Comparison of ENCODE assay signal across 20 cellular contexts in the genomic region with DNA sequence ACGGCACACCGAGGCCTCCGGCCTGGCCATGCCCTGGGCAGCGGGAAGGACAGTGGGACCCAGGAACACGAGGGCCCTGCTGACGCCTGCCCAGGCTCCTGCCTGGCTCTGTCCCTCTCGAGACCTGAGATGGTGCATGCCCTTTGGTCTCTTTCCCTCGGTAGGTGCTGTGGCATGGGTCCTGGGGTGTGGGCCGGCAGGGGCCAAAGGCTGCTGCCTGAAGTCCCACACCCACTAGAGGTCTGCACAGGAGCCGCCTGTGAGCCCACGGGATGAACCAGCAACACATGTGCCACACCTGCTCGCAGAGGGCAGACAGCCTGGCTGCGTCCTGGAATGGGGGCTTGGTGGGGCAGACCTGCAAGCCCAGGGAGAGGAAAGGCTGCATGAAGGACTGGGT.
"Had no signal": no experiment of that assay in that cellular context is flagged by ENCODE, and none has a peak within 500 bp of the region (broad histone marks: within the 10 kb centered on the region; RNA-seq: fewer than 3 reads in every experiment).

No MANE protein-coding gene starts in this region.

- DNase-seq: activated CD4-positive, alpha-beta T cell treated with anti-CD3 and anti-CD28 coated beads for 36 hours; activated CD4-positive, alpha-beta T cell treated with anti-CD3 and anti-CD28 coated beads, Interleukin-2, amount 50 U/mL, for 4 hours; activated naive CD4-positive, alpha-beta T cell treated with Interleukin-2 at 50 U/mL for 16 hours; activated naive CD8-positive, alpha-beta T cell treated with anti-CD3 and anti-CD28 coated beads for 36 hours; activated T-cell treated with anti-CD3 and anti-CD28 coated beads, Interleukin-2, amount 50 U/mL, for 48 hours; endodermal cell; esophagus squamous epithelium; left colon; stimulated activated CD4-positive, alpha-beta T cell treated with anti-CD3 and anti-CD28 coated beads, Interleukin-4, amount 100 ng/mL, for 1 hour; stimulated activated naive CD8-positive, alpha-beta T cell treated with anti-CD3 and anti-CD28 coated beads, Interleukin-15, Interleukin-2, amounts not matched to agents 100 U/mL and 50 U/mL, for 24 hours; T-helper 9 cell had no signal

- H3K4me1 Mint-ChIP-seq: activated CD4-positive, alpha-beta T cell treated with anti-CD3 and anti-CD28 coated beads for 36 hours; activated naive CD8-positive, alpha-beta T cell treated with anti-CD3 and anti-CD28 coated beads for 36 hours; endodermal cell; WTC11 had no signal

- H3K36me3 Mint-ChIP-seq: natural killer cell treated with Interleukin-12 subunit alpha and Interleukin-12 subunit beta and Interleukin-15 and Interleukin-18, amount 100 ng/mL, for 72 hours had no signal

- H3K27ac ChIP-seq: breast epithelium, neutrophil, pancreas had no signal

- H3K36me3 ChIP-seq: breast epithelium, neutrophil, pancreas had no signal

- H3K4me3 ChIP-seq: breast epithelium, coronary artery, esophagus squamous epithelium, gastroesophageal sphincter, pancreas had no signal

- H3K4me3 Mint-ChIP-seq: activated CD4-positive, alpha-beta T cell treated with anti-CD3 and anti-CD28 coated beads for 36 hours; activated naive CD8-positive, alpha-beta T cell treated with anti-CD3 and anti-CD28 coated beads for 36 hours; endodermal cell; natural killer cell treated with Interleukin-12 subunit alpha and Interleukin-12 subunit beta and Interleukin-15 and Interleukin-18, amount 100 ng/mL, for 72 hours; WTC11 had no signal

- H3K9me3 Mint-ChIP-seq: activated naive CD8-positive, alpha-beta T cell treated with anti-CD3 and anti-CD28 coated beads for 36 hours; endodermal cell; natural killer cell treated with Interleukin-12 subunit alpha and Interleukin-12 subunit beta and Interleukin-15 and Interleukin-18, amount 100 ng/mL, for 72 hours; WTC11 had no signal

- H3K27ac Mint-ChIP-seq: activated CD4-positive, alpha-beta T cell treated with anti-CD3 and anti-CD28 coated beads for 36 hours; activated naive CD8-positive, alpha-beta T cell treated with anti-CD3 and anti-CD28 coated beads for 36 hours; endodermal cell; natural killer cell treated with Interleukin-12 subunit alpha and Interleukin-12 subunit beta and Interleukin-15 and Interleukin-18, amount 100 ng/mL, for 72 hours; WTC11 had no signal

- ATAC-seq: activated CD4-positive, alpha-beta T cell treated with anti-CD3 and anti-CD28 coated beads for 36 hours; pancreas; sciatic nerve; stimulated activated naive CD8-positive, alpha-beta T cell treated with anti-CD3 and anti-CD28 coated beads, Interleukin-15, Interleukin-2, amounts not matched to agents 100 U/mL and 50 U/mL, for 24 hours; WTC11 had no signal

- H3K27me3 Mint-ChIP-seq: activated CD4-positive, alpha-beta T cell treated with anti-CD3 and anti-CD28 coated beads for 36 hours; activated naive CD8-positive, alpha-beta T cell treated with anti-CD3 and anti-CD28 coated beads for 36 hours; natural killer cell treated with Interleukin-12 subunit alpha and Interleukin-12 subunit beta and Interleukin-15 and Interleukin-18, amount 100 ng/mL, for 72 hours had no signal

- H3K9me3 ChIP-seq: breast epithelium, esophagus squamous epithelium, gastroesophageal sphincter, neutrophil, pancreas, tibial artery had no signal

- H3K4me1 ChIP-seq: pancreas had no signal

- H3K27me3 ChIP-seq: breast epithelium, esophagus squamous epithelium, gastroesophageal sphincter, neutrophil, pancreas, tibial artery had no signal
